ENCODE assay signal across 29 cellular contexts in genomic region chr12:5599378-5599777, GRCh38.
"Had no signal": no experiment of that assay in that cellular context is flagged by ENCODE, and none has a peak within 500 bp of the region (broad histone marks: within the 10 kb centered on the region; RNA-seq: fewer than 3 reads in every experiment).

No MANE protein-coding gene starts in this region.

- H3K36me3 ChIP-seq: neural progenitor cell, ovary, right lobe of liver, spleen, thoracic aorta, thyroid gland, tibial nerve, upper lobe of left lung, vagina had no signal

- H2AFZ ChIP-seq: neural progenitor cell, parathyroid adenoma had no signal

- H3K4me1 Mint-ChIP-seq: naive thymus-derived CD8-positive, alpha-beta T cell; stimulated activated memory B cell treated with anti-CD40 and anti-IgM and Interleukin-4, amounts not matched to agents 10 μg/mL and 1 μg/mL and 100 μg/mL, for 72 hours; stimulated activated naive CD8-positive, alpha-beta T cell treated with anti-CD3 and anti-CD28 coated beads, Interleukin-15, amount 100 ng/mL, for 72 hours had no signal

- H3K27me3 ChIP-seq: neural progenitor cell, ovary, right lobe of liver, spleen, thyroid gland, tibial nerve, upper lobe of left lung, vagina had no signal

- H3K9me3 Mint-ChIP-seq: natural killer cell treated with Interleukin-12 subunit alpha and Interleukin-12 subunit beta and Interleukin-15 and Interleukin-18, amount 100 ng/mL, for 72 hours; neural progenitor cell had no signal

- DNase-seq: naive thymus-derived CD8-positive, alpha-beta T cell; occipital lobe; ovary; posterior cingulate gyrus; psoas muscle; right cardiac atrium; right lobe of liver; spleen; stimulated activated CD4-positive, alpha-beta T cell treated with anti-CD3 and anti-CD28 coated beads, Interleukin-12 subunit alpha, Interleukin-12 subunit beta, amount 100 ng/mL, for 4 hours; stimulated activated CD4-positive, alpha-beta T cell treated with anti-CD3 and anti-CD28 coated beads, Interleukin-1b, Interleukin-23, amount 100 ng/mL, for 48 hours; stimulated activated CD4-positive, alpha-beta T cell treated with anti-CD3 and anti-CD28 coated beads, Interleukin-4, amount 100 ng/mL, for 1 hour; stimulated activated CD4-positive, alpha-beta T cell treated with anti-CD3 and anti-CD28 coated beads, Interleukin-4, amount 100 ng/mL, for 4 hours; stimulated activated CD8-positive, alpha-beta memory T cell treated with anti-CD3 and anti-CD28 coated beads, Interleukin-4, amount 100 ng/mL, for 48 hours; stimulated activated naive CD4-positive, alpha-beta T cell; stimulated activated naive CD8-positive, alpha-beta T cell treated with anti-CD3 and anti-CD28 coated beads, Interleukin-15, amount 100 ng/mL, for 72 hours; stimulated activated naive CD8-positive, alpha-beta T cell treated with anti-CD3 and anti-CD28 coated beads, Interleukin-15, Interleukin-2, amounts not matched to agents 100 U/mL and 50 U/mL, for 24 hours; thyroid gland; trophoblast cell; upper lobe of left lung had no signal

- H3K4me2 ChIP-seq: neural progenitor cell, smooth muscle cell had no signal

- H3K27ac Mint-ChIP-seq: naive thymus-derived CD8-positive, alpha-beta T cell; natural killer cell treated with Interleukin-12 subunit alpha and Interleukin-12 subunit beta and Interleukin-15 and Interleukin-18, amount 100 ng/mL, for 72 hours; neural progenitor cell; progenitor cell of endocrine pancreas; stimulated activated memory B cell treated with anti-CD40 and anti-IgM and Interleukin-4, amounts not matched to agents 10 μg/mL and 1 μg/mL and 100 μg/mL, for 72 hours; stimulated activated naive CD8-positive, alpha-beta T cell treated with anti-CD3 and anti-CD28 coated beads, Interleukin-15, amount 100 ng/mL, for 72 hours had no signal

- H3K4me3 ChIP-seq: neural progenitor cell, ovary, psoas muscle, right lobe of liver, skin epidermis, smooth muscle cell, spleen, thoracic aorta, thyroid gland, tibial nerve, upper lobe of left lung, vagina had no signal

- H3K36me3 Mint-ChIP-seq: naive thymus-derived CD8-positive, alpha-beta T cell; natural killer cell treated with Interleukin-12 subunit alpha and Interleukin-12 subunit beta and Interleukin-15 and Interleukin-18, amount 100 ng/mL, for 72 hours; stimulated activated memory B cell treated with anti-CD40 and anti-IgM and Interleukin-4, amounts not matched to agents 10 μg/mL and 1 μg/mL and 100 μg/mL, for 72 hours had no signal

- H3K9me3 ChIP-seq: ovary, psoas muscle, right lobe of liver, spleen, thoracic aorta, thyroid gland, tibial nerve, upper lobe of left lung, vagina had no signal

- ATAC-seq: naive thymus-derived CD8-positive, alpha-beta T cell; natural killer cell treated with Interleukin-12 subunit alpha and Interleukin-12 subunit beta and Interleukin-15 and Interleukin-18, amount 100 ng/mL, for 72 hours; psoas muscle; right cardiac atrium; right lobe of liver; stimulated activated memory B cell treated with anti-CD40 and anti-IgM and Interleukin-4, amounts not matched to agents 10 μg/mL and 1 μg/mL and 100 μg/mL, for 72 hours; stimulated activated naive CD8-positive, alpha-beta T cell treated with anti-CD3 and anti-CD28 coated beads, Interleukin-15, amount 100 ng/mL, for 72 hours; stimulated activated naive CD8-positive, alpha-beta T cell treated with anti-CD3 and anti-CD28 coated beads, Interleukin-15, Interleukin-2, amounts not matched to agents 100 U/mL and 50 U/mL, for 24 hours had no signal

- H3K9ac ChIP-seq: neural progenitor cell, parathyroid adenoma had no signal

- H3K27ac ChIP-seq: neural progenitor cell, ovary, parathyroid adenoma, psoas muscle, right lobe of liver, skin epidermis, spleen, thoracic aorta, thyroid gland, tibial nerve, upper lobe of left lung, vagina had no signal

- H3K4me3 Mint-ChIP-seq: naive thymus-derived CD8-positive, alpha-beta T cell; natural killer cell treated with Interleukin-12 subunit alpha and Interleukin-12 subunit beta and Interleukin-15 and Interleukin-18, amount 100 ng/mL, for 72 hours; neural progenitor cell; stimulated activated memory B cell treated with anti-CD40 and anti-IgM and Interleukin-4, amounts not matched to agents 10 μg/mL and 1 μg/mL and 100 μg/mL, for 72 hours; stimulated activated naive CD8-positive, alpha-beta T cell treated with anti-CD3 and anti-CD28 coated beads, Interleukin-15, amount 100 ng/mL, for 72 hours had no signal

- H3K4me1 ChIP-seq: neural progenitor cell, parathyroid adenoma, psoas muscle, right lobe of liver, spleen, thyroid gland, tibial nerve, upper lobe of left lung, vagina had no signal
